ENCODE assay signal across 1 cellular context in the genomic region with DNA sequence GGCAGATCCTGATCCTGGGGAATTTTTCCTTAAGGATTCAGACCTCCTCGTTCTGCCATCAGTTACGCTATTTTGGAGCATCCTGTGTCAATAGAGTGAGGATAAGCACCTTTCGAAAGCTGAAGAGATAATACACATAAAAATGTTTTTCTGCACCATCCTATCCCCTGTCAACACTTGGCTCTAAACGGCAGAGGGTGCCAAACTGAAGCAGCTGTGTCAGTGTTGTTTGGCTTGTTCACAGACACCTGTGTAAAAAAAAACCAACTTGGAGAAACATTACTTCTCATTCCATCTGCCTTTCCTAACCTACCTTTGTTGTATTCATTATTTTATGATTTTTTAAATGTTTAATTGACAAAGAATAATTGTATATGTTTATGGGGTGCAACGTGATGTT.
TF ChIP-seq lines count a peak whose summit lies in the region.

No MANE protein-coding gene starts in this region.

TF ChIP-seq in H1, 55 proteins besides CTCF, POLR2A, EP300 and RAD21 (continued from another document):
- TF ChIP-seq, protein P1, sequence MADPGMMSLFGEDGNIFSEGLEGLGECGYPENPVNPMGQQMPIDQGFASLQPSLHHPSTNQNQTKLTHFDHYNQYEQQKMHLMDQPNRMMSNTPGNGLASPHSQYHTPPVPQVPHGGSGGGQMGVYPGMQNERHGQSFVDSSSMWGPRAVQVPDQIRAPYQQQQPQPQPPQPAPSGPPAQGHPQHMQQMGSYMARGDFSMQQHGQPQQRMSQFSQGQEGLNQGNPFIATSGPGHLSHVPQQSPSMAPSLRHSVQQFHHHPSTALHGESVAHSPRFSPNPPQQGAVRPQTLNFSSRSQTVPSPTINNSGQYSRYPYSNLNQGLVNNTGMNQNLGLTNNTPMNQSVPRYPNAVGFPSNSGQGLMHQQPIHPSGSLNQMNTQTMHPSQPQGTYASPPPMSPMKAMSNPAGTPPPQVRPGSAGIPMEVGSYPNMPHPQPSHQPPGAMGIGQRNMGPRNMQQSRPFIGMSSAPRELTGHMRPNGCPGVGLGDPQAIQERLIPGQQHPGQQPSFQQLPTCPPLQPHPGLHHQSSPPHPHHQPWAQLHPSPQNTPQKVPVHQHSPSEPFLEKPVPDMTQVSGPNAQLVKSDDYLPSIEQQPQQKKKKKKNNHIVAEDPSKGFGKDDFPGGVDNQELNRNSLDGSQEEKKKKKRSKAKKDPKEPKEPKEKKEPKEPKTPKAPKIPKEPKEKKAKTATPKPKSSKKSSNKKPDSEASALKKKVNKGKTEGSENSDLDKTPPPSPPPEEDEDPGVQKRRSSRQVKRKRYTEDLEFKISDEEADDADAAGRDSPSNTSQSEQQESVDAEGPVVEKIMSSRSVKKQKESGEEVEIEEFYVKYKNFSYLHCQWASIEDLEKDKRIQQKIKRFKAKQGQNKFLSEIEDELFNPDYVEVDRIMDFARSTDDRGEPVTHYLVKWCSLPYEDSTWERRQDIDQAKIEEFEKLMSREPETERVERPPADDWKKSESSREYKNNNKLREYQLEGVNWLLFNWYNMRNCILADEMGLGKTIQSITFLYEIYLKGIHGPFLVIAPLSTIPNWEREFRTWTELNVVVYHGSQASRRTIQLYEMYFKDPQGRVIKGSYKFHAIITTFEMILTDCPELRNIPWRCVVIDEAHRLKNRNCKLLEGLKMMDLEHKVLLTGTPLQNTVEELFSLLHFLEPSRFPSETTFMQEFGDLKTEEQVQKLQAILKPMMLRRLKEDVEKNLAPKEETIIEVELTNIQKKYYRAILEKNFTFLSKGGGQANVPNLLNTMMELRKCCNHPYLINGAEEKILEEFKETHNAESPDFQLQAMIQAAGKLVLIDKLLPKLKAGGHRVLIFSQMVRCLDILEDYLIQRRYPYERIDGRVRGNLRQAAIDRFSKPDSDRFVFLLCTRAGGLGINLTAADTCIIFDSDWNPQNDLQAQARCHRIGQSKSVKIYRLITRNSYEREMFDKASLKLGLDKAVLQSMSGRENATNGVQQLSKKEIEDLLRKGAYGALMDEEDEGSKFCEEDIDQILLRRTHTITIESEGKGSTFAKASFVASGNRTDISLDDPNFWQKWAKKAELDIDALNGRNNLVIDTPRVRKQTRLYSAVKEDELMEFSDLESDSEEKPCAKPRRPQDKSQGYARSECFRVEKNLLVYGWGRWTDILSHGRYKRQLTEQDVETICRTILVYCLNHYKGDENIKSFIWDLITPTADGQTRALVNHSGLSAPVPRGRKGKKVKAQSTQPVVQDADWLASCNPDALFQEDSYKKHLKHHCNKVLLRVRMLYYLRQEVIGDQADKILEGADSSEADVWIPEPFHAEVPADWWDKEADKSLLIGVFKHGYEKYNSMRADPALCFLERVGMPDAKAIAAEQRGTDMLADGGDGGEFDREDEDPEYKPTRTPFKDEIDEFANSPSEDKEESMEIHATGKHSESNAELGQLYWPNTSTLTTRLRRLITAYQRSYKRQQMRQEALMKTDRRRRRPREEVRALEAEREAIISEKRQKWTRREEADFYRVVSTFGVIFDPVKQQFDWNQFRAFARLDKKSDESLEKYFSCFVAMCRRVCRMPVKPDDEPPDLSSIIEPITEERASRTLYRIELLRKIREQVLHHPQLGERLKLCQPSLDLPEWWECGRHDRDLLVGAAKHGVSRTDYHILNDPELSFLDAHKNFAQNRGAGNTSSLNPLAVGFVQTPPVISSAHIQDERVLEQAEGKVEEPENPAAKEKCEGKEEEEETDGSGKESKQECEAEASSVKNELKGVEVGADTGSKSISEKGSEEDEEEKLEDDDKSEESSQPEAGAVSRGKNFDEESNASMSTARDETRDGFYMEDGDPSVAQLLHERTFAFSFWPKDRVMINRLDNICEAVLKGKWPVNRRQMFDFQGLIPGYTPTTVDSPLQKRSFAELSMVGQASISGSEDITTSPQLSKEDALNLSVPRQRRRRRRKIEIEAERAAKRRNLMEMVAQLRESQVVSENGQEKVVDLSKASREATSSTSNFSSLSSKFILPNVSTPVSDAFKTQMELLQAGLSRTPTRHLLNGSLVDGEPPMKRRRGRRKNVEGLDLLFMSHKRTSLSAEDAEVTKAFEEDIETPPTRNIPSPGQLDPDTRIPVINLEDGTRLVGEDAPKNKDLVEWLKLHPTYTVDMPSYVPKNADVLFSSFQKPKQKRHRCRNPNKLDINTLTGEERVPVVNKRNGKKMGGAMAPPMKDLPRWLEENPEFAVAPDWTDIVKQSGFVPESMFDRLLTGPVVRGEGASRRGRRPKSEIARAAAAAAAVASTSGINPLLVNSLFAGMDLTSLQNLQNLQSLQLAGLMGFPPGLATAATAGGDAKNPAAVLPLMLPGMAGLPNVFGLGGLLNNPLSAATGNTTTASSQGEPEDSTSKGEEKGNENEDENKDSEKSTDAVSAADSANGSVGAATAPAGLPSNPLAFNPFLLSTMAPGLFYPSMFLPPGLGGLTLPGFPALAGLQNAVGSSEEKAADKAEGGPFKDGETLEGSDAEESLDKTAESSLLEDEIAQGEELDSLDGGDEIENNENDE (IDR thresholded peaks at IDR 0.05; ENCODE audit: insufficient replicate concordance, low read length), result no peak
- TF ChIP-seq SIN3A (conservative IDR thresholded peaks at IDR 0.05 in 1 of 2, IDR thresholded peaks at IDR 0.05 in 1 of 2; ENCODE audit: low read depth in 1 of 2, low read length in 2 of 2) (no peak), BRCA1 (IDR thresholded peaks at IDR 0.05; ENCODE audit: low read depth, low read length) (no peak), CEBPB (IDR thresholded peaks at IDR 0.05; ENCODE audit: low read depth, low read length) (no peak), JUND (IDR thresholded peaks at IDR 0.05; ENCODE audit: low read length) (no peak), CHD2 (IDR thresholded peaks at IDR 0.05; ENCODE audit: low read length) (no peak), RXRA (IDR thresholded peaks at IDR 0.05; ENCODE audit: insufficient read depth, low read depth, low read length) (no peak), FOSL1 (IDR thresholded peaks at IDR 0.05; ENCODE audit: insufficient read depth, low read depth, low read length) (no peak), NRF1 (IDR thresholded peaks at IDR 0.05; ENCODE audit: low read depth, low read length) (no peak), ASH2L (IDR thresholded peaks at IDR 0.05; ENCODE audit: low read length) (no peak), MAFK (IDR thresholded peaks at IDR 0.05; ENCODE audit: low read depth, low read length) (no peak), RBBP5 (IDR thresholded peaks at IDR 0.05; ENCODE audit: borderline replicate concordance, low read depth, low read length) (no peak), YY1 (IDR thresholded peaks at IDR 0.05; ENCODE audit: low read depth, low read length) (no peak), TCF12 (IDR thresholded peaks at IDR 0.05; ENCODE audit: low read depth, low read length) (no peak), SP4 (IDR thresholded peaks at IDR 0.05; ENCODE audit: low read length) (no peak), RNF2 (IDR thresholded peaks at IDR 0.05; ENCODE audit: borderline replicate concordance, low read depth, low read length, missing control alignments, poor library complexity, severe bottlenecking) (no peak), SP1 (IDR thresholded peaks at IDR 0.05; ENCODE audit: low read depth, low read length) (no peak), HDAC2 (IDR thresholded peaks at IDR 0.05; ENCODE audit: borderline replicate concordance in 1 of 2, low read depth in 2 of 2, low read length in 2 of 2) (no peak)
